In the genomic region with DNA sequence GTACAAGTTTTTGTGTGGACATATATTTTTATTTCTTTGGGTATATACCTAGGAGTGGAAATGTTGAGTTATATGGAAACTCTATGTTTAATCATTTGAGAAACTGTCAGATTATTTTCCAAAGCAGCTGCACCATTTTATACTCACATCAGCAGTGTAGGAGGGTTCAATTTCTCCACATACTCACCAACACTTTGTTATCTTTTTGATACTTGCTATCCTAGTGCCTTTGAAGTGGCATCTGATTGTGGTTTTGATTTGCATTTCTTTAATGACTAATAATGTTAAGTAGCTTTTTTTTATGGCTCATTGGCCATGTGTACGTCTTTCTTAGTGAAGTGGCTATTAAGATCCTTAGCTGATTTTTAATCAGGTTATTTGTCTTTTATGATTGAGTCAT, we compare ENCODE assay signal across 22 cellular contexts.
DNase-seq lines count a peak whose midpoint lies in the region; ATAC-seq and TF ChIP-seq lines count a peak whose summit lies in the region.
"Had no signal": no experiment of that assay in that cellular context is flagged by ENCODE, and none has a peak within 500 bp of the region (broad histone marks: within the 10 kb centered on the region; RNA-seq: fewer than 3 reads in every experiment).

No MANE protein-coding gene starts in this region.

- intact Hi-C loops in activated CD8-positive, alpha-beta T cell treated with anti-CD3 and anti-CD28 coated beads for 36 hours (cut with micrococcal nuclease) = no loop called here
- intact Hi-C loops in ascending aorta (cut with DNase I) = no loop called here

- no peaks in the 10 kb centered on the region for H3K27me3 ChIP-seq in ascending aorta
- H3K27me3 ChIP-seq: BLaER1, Peyer's patch had no signal

- peaks cover 2% of the 10 kb centered on the region for H3K27me3 Mint-ChIP-seq in activated CD8-positive, alpha-beta T cell treated with anti-CD3 and anti-CD28 coated beads for 36 hours
- H3K27me3 Mint-ChIP-seq in activated CD8-positive, alpha-beta T cell treated with anti-CD3 and anti-CD28 coated beads, Interleukin-2, amount 10 ng/mL, durations not matched to agents 7 days and 5 days (ENCODE audit: low read depth) = no peaks in the 10 kb centered on the region
- H3K27me3 Mint-ChIP-seq: CD4-positive, alpha-beta T cell had no signal

- no peak overlapping the region for H3K4me3 ChIP-seq in ascending aorta
- H3K4me3 ChIP-seq: BLaER1, GM23338, HAP-1, K562, Peyer's patch had no signal

- no peaks in the 10 kb centered on the region for H3K4me1 ChIP-seq in ascending aorta
- H3K4me1 ChIP-seq: BLaER1, Caco-2, HAP-1, Peyer's patch had no signal

- H3K27ac ChIP-seq in ascending aorta = no peak overlapping the region
- H3K27ac ChIP-seq: BLaER1, Peyer's patch had no signal

- H3K9me3 Mint-ChIP-seq in activated CD8-positive, alpha-beta T cell treated with anti-CD3 and anti-CD28 coated beads for 36 hours = no peaks in the 10 kb centered on the region
- H3K9me3 Mint-ChIP-seq in activated CD8-positive, alpha-beta T cell treated with anti-CD3 and anti-CD28 coated beads, Interleukin-2, amount 10 ng/mL, durations not matched to agents 7 days and 5 days (ENCODE audit: insufficient read depth) = no peaks in the 10 kb centered on the region
- H3K9me3 Mint-ChIP-seq: GM23338 had no signal

- DNase-seq in activated CD8-positive, alpha-beta T cell treated with anti-CD3 and anti-CD28 coated beads for 36 hours = no peak
- no peak for DNase-seq in activated CD8-positive, alpha-beta T cell treated with anti-CD3 and anti-CD28 coated beads, Interleukin-2, amount 10 ng/mL, durations not matched to agents 7 days and 5 days
- DNase-seq in HT-29 (ENCODE audit: low spot score) (peak; percentile 12), NCI-H524 treated with DMSO at 0.1 percent for 48 hours (lab: John Stamatoyannopoulos, UW) (peak; percentile 14), renal cortical epithelial cell (ENCODE audit: low read depth) (peak; percentile 29), ascending aorta (ENCODE audit: low spot score in 2 of 2) (no peak), T-helper 1 cell (no peak)
- DNase-seq: ACHN; Caco-2; CD4-positive, alpha-beta T cell; GDM1; NCI-H1417 treated with DMSO at 0.1 percent for 48 hours; NCI-H1930; NCI-H226; NCI-H510A treated with DMSO at 0.1 percent for 48 hours; NCI-H82; Peyer's patch had no signal

- CTCF ChIA-PET in activated CD8-positive, alpha-beta T cell treated with anti-CD3 and anti-CD28 coated beads for 36 hours (lab: Charles Lee) = no interaction called here
- CTCF ChIA-PET in activated CD8-positive, alpha-beta T cell treated with anti-CD3 and anti-CD28 coated beads, Interleukin-2, amount 10 ng/mL, durations not matched to agents 7 days and 5 days (lab: Charles Lee) = interaction anchor here (0.6 kb wide), 1 partner anchor 18 kb away, joined by 4 read pairs; no protein-coding TSS in a partner anchor

- H3K36me3 Mint-ChIP-seq in activated CD8-positive, alpha-beta T cell treated with anti-CD3 and anti-CD28 coated beads for 36 hours (ENCODE audit: low read depth) = no peaks in the 10 kb centered on the region
- no peaks in the 10 kb centered on the region for H3K36me3 Mint-ChIP-seq in activated CD8-positive, alpha-beta T cell treated with anti-CD3 and anti-CD28 coated beads, Interleukin-2, amount 10 ng/mL, durations not matched to agents 7 days and 5 days (ENCODE audit: low read depth)

- peak; percentile 27 for ATAC-seq in activated CD8-positive, alpha-beta T cell treated with anti-CD3 and anti-CD28 coated beads for 36 hours
- ATAC-seq in activated CD8-positive, alpha-beta T cell treated with anti-CD3 and anti-CD28 coated beads, Interleukin-2, amount 10 ng/mL, durations not matched to agents 7 days and 5 days = no peak
- ATAC-seq: GM23338, HepG2, K562 had no signal

- no peak overlapping the region for H3K4me3 Mint-ChIP-seq in activated CD8-positive, alpha-beta T cell treated with anti-CD3 and anti-CD28 coated beads for 36 hours
- no peak overlapping the region for H3K4me3 Mint-ChIP-seq in activated CD8-positive, alpha-beta T cell treated with anti-CD3 and anti-CD28 coated beads, Interleukin-2, amount 10 ng/mL, durations not matched to agents 7 days and 5 days
- H3K4me3 Mint-ChIP-seq: CD4-positive, alpha-beta T cell; GM23338 had no signal

- POLR2A ChIA-PET in activated CD8-positive, alpha-beta T cell treated with anti-CD3 and anti-CD28 coated beads for 36 hours (lab: Charles Lee) = no interaction called here
- POLR2A ChIA-PET in activated CD8-positive, alpha-beta T cell treated with anti-CD3 and anti-CD28 coated beads, Interleukin-2, amount 10 ng/mL, durations not matched to agents 7 days and 5 days (lab: Charles Lee) = no interaction called here

- no peak overlapping the region for H3K27ac Mint-ChIP-seq in activated CD8-positive, alpha-beta T cell treated with anti-CD3 and anti-CD28 coated beads for 36 hours
- no peak overlapping the region for H3K27ac Mint-ChIP-seq in activated CD8-positive, alpha-beta T cell treated with anti-CD3 and anti-CD28 coated beads, Interleukin-2, amount 10 ng/mL, durations not matched to agents 7 days and 5 days
- H3K27ac Mint-ChIP-seq: CD4-positive, alpha-beta T cell; GM23338 had no signal

- no peaks in the 10 kb centered on the region for H3K9me3 ChIP-seq in ascending aorta
- H3K9me3 ChIP-seq: BLaER1, Caco-2, HAP-1, Peyer's patch had no signal

- no peaks in the 10 kb centered on the region for H3K36me3 ChIP-seq in ascending aorta
- H3K36me3 ChIP-seq: BLaER1, HAP-1, Peyer's patch had no signal

- TF ChIP-seq CTCF in activated CD8-positive, alpha-beta T cell treated with anti-CD3 and anti-CD28 coated beads for 36 hours (IDR thresholded peaks at IDR 0.05) = no peak
- TF ChIP-seq CTCF in ascending aorta (IDR thresholded peaks at IDR 0.05) = no peak

- peaks cover 3% of the 10 kb centered on the region for H3K4me1 Mint-ChIP-seq in activated CD8-positive, alpha-beta T cell treated with anti-CD3 and anti-CD28 coated beads for 36 hours (ENCODE audit: low read depth)
- no peaks in the 10 kb centered on the region for H3K4me1 Mint-ChIP-seq in activated CD8-positive, alpha-beta T cell treated with anti-CD3 and anti-CD28 coated beads, Interleukin-2, amount 10 ng/mL, durations not matched to agents 7 days and 5 days (ENCODE audit: low read depth)

Comparison
In these comparisons a context has a peak if more than half of its experiments do, and no peak if none do; other contexts are left out.
1. DNase-seq: peak in HT-29 (single experiment), NCI-H524 treated with DMSO at 0.1 percent for 48 hours (single experiment) and renal cortical epithelial cell (single experiment); none in activated CD8-positive, alpha-beta T cell treated with anti-CD3 and anti-CD28 coated beads for 36 hours (single experiment), activated CD8-positive, alpha-beta T cell treated with anti-CD3 and anti-CD28 coated beads, Interleukin-2, amount 10 ng/mL, durations not matched to agents 7 days and 5 days (single experiment), ascending aorta (0 of 2) and T-helper 1 cell (0 of 5).